In the genomic region with DNA sequence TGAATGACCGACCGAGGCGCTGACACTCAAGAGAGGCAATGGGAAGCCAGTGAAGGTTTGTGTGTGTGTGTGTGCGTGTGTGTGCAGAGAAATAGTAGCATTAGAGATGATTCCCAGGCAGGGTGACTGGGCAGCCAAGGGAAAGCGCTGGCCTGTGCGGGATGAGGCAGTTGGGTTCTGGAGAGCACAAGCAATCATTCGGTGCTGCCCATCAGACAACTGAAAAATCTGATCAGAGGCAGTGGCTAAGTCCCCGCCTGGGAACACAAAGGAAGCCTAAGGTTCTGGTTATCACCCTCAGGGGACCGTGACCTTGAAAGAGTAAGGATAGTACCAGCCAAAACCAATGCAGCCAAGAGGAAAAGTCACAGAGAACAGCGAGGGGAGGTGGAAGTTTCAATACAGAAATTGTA, we compare ENCODE assay signal across 9 cellular contexts. TPM values are rescaled to one million over a fixed set of nuclear protein-coding genes. Genes with fewer than 3 reads are reported as not detected.
DNase-seq lines count a peak whose midpoint lies in the region; ATAC-seq and TF ChIP-seq lines count a peak whose summit lies in the region.
"Had no signal": no experiment of that assay in that cellular context is flagged by ENCODE, and none has a peak within 500 bp of the region (broad histone marks: within the 10 kb centered on the region; RNA-seq: fewer than 3 reads in every experiment).

No MANE protein-coding gene starts in this region.

- peak overlapping the region; percentile 91 to 100 (median 99) for H3K27ac Mint-ChIP-seq in CD4-positive, alpha-beta memory T cell
- H3K27ac Mint-ChIP-seq in neural progenitor cell: peak overlapping the region; percentile 68

- no peaks in the 10 kb centered on the region for H3K27me3 Mint-ChIP-seq in CD4-positive, alpha-beta memory T cell
- H3K27me3 Mint-ChIP-seq in neural progenitor cell (ENCODE audit: insufficient read depth, low read depth): peaks cover 4% of the 10 kb centered on the region

- no peak for TF ChIP-seq CTCF in neural progenitor cell (IDR thresholded peaks at IDR 0.05)

- H3K36me3 Mint-ChIP-seq in CD4-positive, alpha-beta memory T cell: peaks cover 5 to 29% of the 10 kb centered on the region in 2 donors
- H3K36me3 Mint-ChIP-seq in neural progenitor cell: no peaks in the 10 kb centered on the region

- H3K4me3 Mint-ChIP-seq in CD4-positive, alpha-beta memory T cell: peak overlapping the region; percentile 96 to 99 (median 96)
- H3K4me3 Mint-ChIP-seq in neural progenitor cell: peak overlapping the region; percentile 94

- intact Hi-C loops in CD4-positive, alpha-beta memory T cell (cut with micrococcal nuclease): loop anchor here (1.0 kb wide), 1 partner anchor 11 kb away; no protein-coding TSS in a partner anchor

- no peaks in the 10 kb centered on the region for H3K27me3 ChIP-seq in CD4-positive, alpha-beta memory T cell (ENCODE audit: insufficient read depth, low read length)
- H3K27me3 ChIP-seq in NT2/D1 (ENCODE audit: insufficient read depth, insufficient read length): no peaks in the 10 kb centered on the region
- H3K27me3 ChIP-seq in duodenal mucosa (ENCODE audit: control insufficient read depth in 1 of 2, insufficient read depth in 2 of 2, low read length in 2 of 2): no peaks in the 10 kb centered on the region
- H3K27me3 ChIP-seq in neural progenitor cell: no peaks in the 10 kb centered on the region

- no peak overlapping the region for H2AFZ ChIP-seq in neural progenitor cell (replicated peaks)

- peaks cover 33% of the 10 kb centered on the region for H3K79me2 ChIP-seq in neural progenitor cell (ENCODE audit: low read depth)

- H3K4me2 ChIP-seq in neural progenitor cell: peak overlapping the region; percentile 57

- H3K27ac ChIP-seq in CD4-positive, alpha-beta memory T cell (ENCODE audit: low read depth, low read length): peak overlapping the region; percentile 98
- H3K27ac ChIP-seq in duodenal mucosa (ENCODE audit: low read depth, low read length): peak overlapping the region; percentile 94
- H3K27ac ChIP-seq in neural progenitor cell: peak overlapping the region; percentile 40

- peaks cover 28% of the 10 kb centered on the region for H4K20me1 ChIP-seq in neural progenitor cell (ENCODE audit: low read depth)

- peaks cover 50 to 87% (median 65%) of the 10 kb centered on the region in 4 donors for H3K4me1 Mint-ChIP-seq in CD4-positive, alpha-beta memory T cell
- peaks cover 42% of the 10 kb centered on the region for H3K4me1 Mint-ChIP-seq in neural progenitor cell

- H3F3A ChIP-seq in neural progenitor cell (ENCODE audit: low read depth): peaks cover 27% of the 10 kb centered on the region

- H3K36me3 ChIP-seq in CD4-positive, alpha-beta memory T cell (ENCODE audit: insufficient read depth, low read length): no peaks in the 10 kb centered on the region
- H3K36me3 ChIP-seq in NT2/D1 (ENCODE audit: insufficient read depth, insufficient read length, low read length) (no peaks in the 10 kb centered on the region), duodenal mucosa (ENCODE audit: control insufficient read depth in 1 of 2, insufficient read depth in 2 of 2, low read length in 2 of 2) (peaks cover 0 to 2% of the 10 kb centered on the region in 2 donors), neural progenitor cell (peaks cover 2% of the 10 kb centered on the region)

- no peak for ATAC-seq in GM19035 (IDR thresholded peaks at IDR 0.05; ENCODE audit: unreplicated experiment)
- ATAC-seq in GM18909 (IDR thresholded peaks at IDR 0.05; ENCODE audit: poor library complexity, unreplicated experiment): no peak

- CTCF ChIA-PET in CD4-positive, alpha-beta memory T cell (lab: Charles Lee; ENCODE audit: partially characterized antibody): interaction anchor here (0.8 to 2.9 kb wide), 8 partner anchors 8 to 67 kb away, joined by 3 to 29 read pairs (median 4); no protein-coding TSS in a partner anchor

- peaks cover 78% of the 10 kb centered on the region for H3K4me1 ChIP-seq in CD4-positive, alpha-beta memory T cell (ENCODE audit: insufficient read depth, low read length)
- H3K4me1 ChIP-seq in NT2/D1 (ENCODE audit: insufficient read depth, insufficient read length) (no peaks in the 10 kb centered on the region), duodenal mucosa (ENCODE audit: control insufficient read depth in 1 of 2, insufficient read depth in 2 of 2, low read length in 2 of 2) (peaks cover 21 to 52% of the 10 kb centered on the region in 2 donors), neural progenitor cell (peaks cover 42% of the 10 kb centered on the region)

- POLR2A ChIA-PET in CD4-positive, alpha-beta memory T cell (lab: Charles Lee; ENCODE audit: partially characterized antibody): interaction anchor here (0.6 to 5.7 kb wide), 20 partner anchors 9 to 198 kb away, joined by 3 to 214 read pairs (median 5); a partner anchor contains a TSS

- H3K9ac ChIP-seq in NT2/D1 (ENCODE audit: insufficient read length, low read depth): peak overlapping the region; percentile 71
- H3K9ac ChIP-seq in duodenal mucosa (ENCODE audit: low read depth in 1 of 2, low read length in 2 of 2): peak overlapping the region; percentile 61 to 87
- no peak overlapping the region for H3K9ac ChIP-seq in neural progenitor cell

- peak in 1 of 5 donors; percentile 41 for DNase-seq in CD4-positive, alpha-beta memory T cell
- no peak for DNase-seq in NT2/D1 (ENCODE audit: low read depth, low spot score)
- DNase-seq in neural progenitor cell (ENCODE audit: low spot score): peak; percentile 17
- no peak for DNase-seq in stimulated activated CD4-positive, alpha-beta T cell treated with anti-CD3 and anti-CD28 coated beads, Interleukin-1b, Interleukin-23, amount 100 ng/mL, for 48 hours
- no peak for DNase-seq in KG1 (lab: John Stamatoyannopoulos, UW)

- H3K4me3 ChIP-seq in CD4-positive, alpha-beta memory T cell (ENCODE audit: low read length in 2 of 2): peak overlapping the region; percentile 67 to 95
- H3K4me3 ChIP-seq in NT2/D1 (ENCODE audit: insufficient read length, low read depth): peak overlapping the region; percentile 16
- H3K4me3 ChIP-seq in duodenal mucosa (ENCODE audit: low read depth in 1 of 2, low read length in 2 of 2): peak overlapping the region; percentile 83 to 84
- H3K4me3 ChIP-seq in neural progenitor cell: no peak overlapping the region

- H3K9me3 ChIP-seq in CD4-positive, alpha-beta memory T cell (ENCODE audit: control insufficient read depth in 1 of 2, low read length in 2 of 2): no peaks in the 10 kb centered on the region
- H3K9me3 ChIP-seq in NT2/D1 (ENCODE audit: insufficient read depth, low read length): no peaks in the 10 kb centered on the region
- H3K9me3 ChIP-seq in duodenal mucosa (ENCODE audit: control insufficient read depth in 1 of 2, low read length in 2 of 2): no peaks in the 10 kb centered on the region
- no peaks in the 10 kb centered on the region for H3K9me3 ChIP-seq in neural progenitor cell (ENCODE audit: low read depth)
- H3K9me3 ChIP-seq: mucosa of descending colon had no signal

- peaks cover 0 to 3% (median 0%) of the 10 kb centered on the region in 8 donors for H3K9me3 Mint-ChIP-seq in CD4-positive, alpha-beta memory T cell
- no peaks in the 10 kb centered on the region for H3K9me3 Mint-ChIP-seq in neural progenitor cell

RNA-seq across cellular contexts. Expression of a gene that starts 0.9 kb away (rescaled TPM):
- 100 to 1,000 TPM; 358 to 376 TPM for total RNA-seq in CD4-positive, alpha-beta memory T cell
- 100 to 1,000 TPM; 329 to 494 TPM for polyA plus RNA-seq in CD4-positive, alpha-beta memory T cell
- total RNA-seq in neural progenitor cell (ENCODE audit: low replicate concordance): 57.7 and 106 TPM in 2 replicates

RNA-seq across cellular contexts. Expression of a gene that starts 48.2 kb away (rescaled TPM):
- total RNA-seq in CD4-positive, alpha-beta memory T cell: 10 to 100 TPM; 42.9 to 46.8 TPM
- polyA plus RNA-seq in CD4-positive, alpha-beta memory T cell: 10 to 100 TPM; 24.4 to 28.5 TPM
- 27.8 and 58.4 TPM in 2 replicates for total RNA-seq in neural progenitor cell (ENCODE audit: low replicate concordance)

RNA-seq across cellular contexts. Expression of a gene that starts 48.6 kb away (rescaled TPM):
- 10 to 100 TPM; 67.9 to 69.4 TPM for total RNA-seq in CD4-positive, alpha-beta memory T cell
- polyA plus RNA-seq in CD4-positive, alpha-beta memory T cell: 10 to 100 TPM; 49.8 to 61.3 TPM
- 42.1 and 54.9 TPM in 2 replicates for total RNA-seq in neural progenitor cell (ENCODE audit: low replicate concordance)

Comparison
In these comparisons a context has a peak if more than half of its experiments do, and no peak if none do; other contexts are left out.
1. H3K27ac ChIP-seq: peak in every context shown above with its lines; median percentile 98 in CD4-positive, alpha-beta memory T cell; 94 in duodenal mucosa; 40 in neural progenitor cell.